In the genomic region with DNA sequence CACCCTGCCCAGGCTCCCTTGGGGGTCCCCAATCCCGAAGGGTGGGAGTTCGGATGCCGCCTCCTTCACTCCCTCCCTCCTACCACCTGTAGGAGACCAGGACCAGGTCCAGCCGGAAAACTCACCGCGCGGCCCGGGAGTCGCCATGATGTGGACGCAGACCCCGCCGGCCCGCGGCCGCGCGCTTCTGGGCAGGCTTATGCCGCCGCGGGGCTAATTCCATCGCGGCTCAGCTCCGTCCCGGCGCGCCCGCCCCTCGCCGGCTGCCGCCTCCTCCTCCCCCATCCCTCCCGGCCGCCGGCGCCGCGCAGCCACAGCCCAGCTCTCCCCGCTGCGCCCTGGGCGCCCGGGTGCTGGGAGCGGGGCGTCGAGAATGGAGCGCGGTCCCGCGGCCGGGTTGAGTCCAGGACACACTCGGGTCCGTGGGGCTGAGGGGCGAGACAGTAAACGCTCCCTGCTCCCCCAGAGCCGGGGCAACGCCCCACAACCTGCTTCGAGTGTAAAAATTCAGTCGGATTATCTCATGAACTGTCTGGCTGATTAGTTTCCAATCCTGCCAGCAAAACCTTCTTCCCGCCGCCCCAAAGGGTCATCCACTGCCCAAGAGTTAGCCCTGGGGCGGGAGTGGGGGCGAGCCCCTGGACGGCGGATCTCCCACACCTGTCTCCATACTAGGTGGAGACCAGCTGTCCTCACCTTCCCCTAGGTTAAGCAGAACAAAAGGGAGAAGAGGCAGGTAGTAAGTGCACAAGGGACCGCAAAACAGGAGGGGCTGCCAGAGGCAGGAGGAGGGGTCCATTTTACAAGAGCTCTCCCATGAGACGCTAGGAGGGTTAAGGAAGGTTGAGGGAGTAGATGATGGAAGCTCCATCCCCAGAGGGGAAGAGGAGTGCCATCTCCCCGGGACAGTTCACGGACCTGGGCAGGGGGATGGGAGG, we compare ENCODE assay signal across 8 cellular contexts. TPM values are rescaled to one million over a fixed set of nuclear protein-coding genes. Genes with fewer than 3 reads are reported as not detected.
A peak's percentile ranks its signal among the peaks of the same experiment; 100 is the strongest.
DNase-seq lines count a peak whose midpoint lies in the region; ATAC-seq and TF ChIP-seq lines count a peak whose summit lies in the region.

A gene (minus strand): TSS at position 189 of the 938 bp plus-strand sequence. CDS start 42 bp downstream, at position 147.

- TF ChIP-seq POLR2A in ovary (IDR thresholded peaks at IDR 0.05) = no peak

- H3K27me3 Mint-ChIP-seq in glutamatergic neuron (ENCODE audit: unreplicated experiment) (peaks cover 17% of the 10 kb centered on the region), progenitor cell of endocrine pancreas (peaks cover 71% of the 10 kb centered on the region)

- H3K4me3 Mint-ChIP-seq in glutamatergic neuron (ENCODE audit: unreplicated experiment) (peak within 1 kb of the TSS; percentile 89), progenitor cell of endocrine pancreas (ENCODE audit: low read depth) (peak within 1 kb of the TSS; percentile 83)

- H3K4me1 ChIP-seq in RWPE2 (ENCODE audit: insufficient read depth, poor library complexity, severe bottlenecking) = no peaks in the 10 kb centered on the region
- no peaks in the 10 kb centered on the region for H3K4me1 ChIP-seq in ovary (ENCODE audit: insufficient read depth)

- H3K36me3 ChIP-seq in RWPE2 (ENCODE audit: low read depth) (no peaks in the 10 kb centered on the region), ovary (no peaks in the 10 kb centered on the region)

- no peak for TF ChIP-seq EP300 in ovary (IDR thresholded peaks at IDR 0.05)

- WGBS in ovary, 3 donors = 4 to 7% (median 7%) methylated on average over 48 to 66 of the region's 66 CpGs

- TF ChIP-seq CTCF in RWPE2 (IDR thresholded peaks at IDR 0.05; ENCODE audit: poor library complexity, severe bottlenecking) = no peak
- TF ChIP-seq CTCF in glutamatergic neuron (IDR thresholded peaks at IDR 0.05; ENCODE audit: partially characterized antibody, unreplicated experiment) = no peak
- TF ChIP-seq CTCF in progenitor cell of endocrine pancreas (IDR thresholded peaks at IDR 0.05; ENCODE audit: unreplicated experiment) = peak; percentile 20
- TF ChIP-seq CTCF in ovary (IDR thresholded peaks at IDR 0.05) = no peak

- H3K4me3 ChIP-seq in RWPE2 (ENCODE audit: severe bottlenecking) = peak within 1 kb of the TSS; percentile 14
- H3K4me3 ChIP-seq in ovary = no peak within 1 kb of the TSS

- ATAC-seq in RWPE2 (ENCODE audit: low read depth) = peak; percentile 64; the same call in 2 of the 3 replicates
- no peak for ATAC-seq in HG02885 (IDR thresholded peaks at IDR 0.05; ENCODE audit: poor library complexity, unreplicated experiment)

- H3K27ac ChIP-seq in RWPE2 (ENCODE audit: poor library complexity, severe bottlenecking) = no peak within 1 kb of the TSS
- no peak within 1 kb of the TSS for H3K27ac ChIP-seq in ovary

- H3K27me3 ChIP-seq in RWPE2 (ENCODE audit: insufficient read depth, poor library complexity, severe bottlenecking) = peaks cover 64% of the 10 kb centered on the region
- H3K27me3 ChIP-seq in ovary = no peaks in the 10 kb centered on the region

- H3K36me3 Mint-ChIP-seq in glutamatergic neuron (ENCODE audit: unreplicated experiment) (peaks cover 6% of the 10 kb centered on the region), progenitor cell of endocrine pancreas (ENCODE audit: insufficient read depth) (no peaks in the 10 kb centered on the region)

- peaks cover 6% of the 10 kb centered on the region for H3K9me3 Mint-ChIP-seq in glutamatergic neuron (ENCODE audit: unreplicated experiment)
- H3K9me3 Mint-ChIP-seq in progenitor cell of endocrine pancreas (ENCODE audit: low read depth) = no peaks in the 10 kb centered on the region

- DNase-seq in Daoy (ENCODE audit: low read depth) (peak; percentile 64), RWPE2 (ENCODE audit: low spot score) (no peak), glutamatergic neuron (peak; percentile 74), progenitor cell of endocrine pancreas (ENCODE audit: low spot score, unreplicated experiment) (peak; percentile 64), NK-92 (lab: John Stamatoyannopoulos, UW; ENCODE audit: unreplicated experiment) (no peak), GM19240 (ENCODE audit: insufficient read length, low spot score) (no peak), ovary (no peak)

- peaks cover 5% of the 10 kb centered on the region for H3K4me1 Mint-ChIP-seq in glutamatergic neuron (ENCODE audit: low read depth, unreplicated experiment)
- H3K4me1 Mint-ChIP-seq in progenitor cell of endocrine pancreas (ENCODE audit: low read depth) = peaks cover 6% of the 10 kb centered on the region

- H3K9me3 ChIP-seq in RWPE2 (ENCODE audit: severe bottlenecking) (no peaks in the 10 kb centered on the region), ovary (no peaks in the 10 kb centered on the region)

- H3K27ac Mint-ChIP-seq in glutamatergic neuron (ENCODE audit: unreplicated experiment) (no peak within 1 kb of the TSS), progenitor cell of endocrine pancreas (peak within 1 kb of the TSS; percentile 79)

- intact Hi-C loops in ovary (cut with DNase I) = no loop called here

RNA-seq across cellular contexts. Expression of the gene that starts here (rescaled TPM):
- 1.2 and 3.0 TPM in 2 replicates for total RNA-seq in Daoy (2014; rRNA removed; shearing (Covaris generic))
- not detected for total RNA-seq in glutamatergic neuron (ENCODE audit: unreplicated experiment)
- total RNA-seq in progenitor cell of endocrine pancreas = 2.8 and 3.5 TPM in 2 replicates
- total RNA-seq in ovary = 1 to 10 TPM; 3.0 to 6.7 (median 4.8) TPM
- polyA plus RNA-seq in ovary = 1 to 10 TPM; 3.1 to 3.3 TPM

Comparison
In these comparisons a context has a peak if more than half of its experiments do, and no peak if none do; other contexts are left out.
1. Peak in DNase-seq in glutamatergic neuron; RNA of the gene not detected or under 1 TPM.
2. DNase-seq: peak in Daoy (single experiment) and progenitor cell of endocrine pancreas (single experiment); none in RWPE2 (single experiment), NK-92 (single experiment), GM19240 (single experiment) and ovary (0 of 5).